ENCODE assay signal across 19 cellular contexts in the genomic region with DNA sequence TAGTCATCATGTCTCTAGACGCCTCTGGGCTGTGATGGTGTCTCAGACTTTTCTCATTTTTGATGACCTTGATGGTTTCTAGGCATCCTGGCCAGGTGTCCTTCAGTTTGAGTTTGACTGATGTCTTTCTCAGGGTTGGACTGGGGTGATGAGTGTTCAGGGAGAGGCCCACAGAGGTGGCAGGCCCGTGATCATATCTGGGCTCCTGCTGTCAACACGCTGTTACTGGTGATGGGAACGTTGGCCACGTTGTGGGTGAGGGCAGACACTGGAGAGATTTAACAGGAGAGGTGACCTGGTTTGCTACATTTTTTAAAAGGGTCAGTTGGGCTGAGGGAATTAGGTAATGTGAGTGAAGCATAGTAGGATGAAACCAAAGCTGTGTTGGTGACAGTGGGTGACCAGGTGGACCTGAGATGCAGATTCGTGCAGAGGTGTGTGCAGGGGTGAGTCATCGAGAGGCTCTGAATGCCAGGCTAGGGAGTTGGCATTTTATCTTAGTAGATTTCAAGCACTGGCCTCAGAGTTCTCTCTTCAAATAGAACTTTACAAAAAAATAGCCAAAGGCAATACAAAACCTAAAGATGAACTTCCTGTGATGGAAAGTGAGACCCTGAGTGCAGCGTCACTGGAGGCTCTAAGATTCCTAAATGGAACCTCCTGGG.
DNase-seq lines count a peak whose midpoint lies in the region; ATAC-seq and TF ChIP-seq lines count a peak whose summit lies in the region.
"Had no signal": no experiment of that assay in that cellular context is flagged by ENCODE, and none has a peak within 500 bp of the region (broad histone marks: within the 10 kb centered on the region; RNA-seq: fewer than 3 reads in every experiment).

No MANE protein-coding gene starts in this region.

- H3K4me2 ChIP-seq in PC-3 (ENCODE audit: low read length) = no peak overlapping the region
- H3K4me2 ChIP-seq: A549, SK-N-SH had no signal

- H3K27ac ChIP-seq in right atrium auricular region (no peak overlapping the region), PC-3 (ENCODE audit: low read length) (no peak overlapping the region)
- H3K27ac ChIP-seq: A549 had no signal

- CTCF ChIA-PET in PC-3 (lab: Charles Lee) = no interaction called here

- H3K9me3 ChIP-seq in right atrium auricular region (no peaks in the 10 kb centered on the region), PC-3 (ENCODE audit: low read length) (no peaks in the 10 kb centered on the region)
- H3K9me3 ChIP-seq: A549, Caco-2, MG63, SK-N-SH had no signal

- ATAC-seq in left cardiac atrium (peak; percentile 52 to 59), PC-3 (no peak), left ventricle myocardium superior (peak; percentile 64), HG02973 (IDR thresholded peaks at IDR 0.05; ENCODE audit: unreplicated experiment) (no peak)
- ATAC-seq: A549 had no signal

- H3K27me3 ChIP-seq in right atrium auricular region (no peaks in the 10 kb centered on the region), PC-3 (ENCODE audit: low read length) (peaks cover 7% of the 10 kb centered on the region; the same call in 1 of the 2 replicates)
- H3K27me3 ChIP-seq: MG63 had no signal

- no peak overlapping the region for H3K27ac Mint-ChIP-seq in progenitor cell of endocrine pancreas

- no peak overlapping the region for H3K4me3 Mint-ChIP-seq in progenitor cell of endocrine pancreas (ENCODE audit: low read depth)

- peaks cover 3% of the 10 kb centered on the region for H3K9me3 Mint-ChIP-seq in progenitor cell of endocrine pancreas (ENCODE audit: low read depth)

- TF ChIP-seq CTCF in right atrium auricular region (IDR thresholded peaks at IDR 0.05) = no peak
- TF ChIP-seq CTCF in PC-3 (conservative IDR thresholded peaks at IDR 0.05; ENCODE audit: low read depth, low read length) = no peak
- TF ChIP-seq CTCF in progenitor cell of endocrine pancreas (IDR thresholded peaks at IDR 0.05; ENCODE audit: unreplicated experiment) = no peak

- intact Hi-C loops in left cardiac atrium (cut with DNase I) (no loop called here), PC-3 (cut with micrococcal nuclease) (no loop called here), left ventricle myocardium superior (cut with micrococcal nuclease) (no loop called here)

- no peaks in the 10 kb centered on the region for H3K9me2 ChIP-seq in PC-3 (replicated peaks; ENCODE audit: low read length)
- H3K9me2 ChIP-seq: SK-N-SH had no signal

- DNase-seq in left cardiac atrium (no peak), right atrium auricular region (ENCODE audit: low spot score) (no peak), PC-3 (peak; percentile 18), left ventricle myocardium superior (no peak), progenitor cell of endocrine pancreas (ENCODE audit: low spot score, unreplicated experiment) (no peak), H4 (ENCODE audit: low spot score) (no peak), NCI-H510A (lab: John Stamatoyannopoulos, UW) (no peak)
- DNase-seq: Caco-2, HCEC 1CT, MG63, NCI-H1105, NCI-H1694, NCI-H2107, NCI-H345, NCI-H526 treated with DMSO at 0.1 percent for 48 hours, SK-N-SH, T-helper 1 cell had no signal

- no peaks in the 10 kb centered on the region for H3K4me1 Mint-ChIP-seq in progenitor cell of endocrine pancreas (ENCODE audit: low read depth)

- H4K20me1 ChIP-seq in PC-3 (ENCODE audit: low read length) = no peaks in the 10 kb centered on the region

- no peaks in the 10 kb centered on the region for H3K36me3 ChIP-seq in right atrium auricular region
- H3K36me3 ChIP-seq in PC-3 (ENCODE audit: low read depth, low read length) = no peaks in the 10 kb centered on the region
- H3K36me3 ChIP-seq: MG63 had no signal

- no peaks in the 10 kb centered on the region for H3F3A ChIP-seq in PC-3 (ENCODE audit: low read length, unreplicated experiment)

- no peaks in the 10 kb centered on the region for H3K4me1 ChIP-seq in right atrium auricular region
- H3K4me1 ChIP-seq in PC-3 (ENCODE audit: insufficient read depth, low read length) = no peaks in the 10 kb centered on the region
- H3K4me1 ChIP-seq: A549, Caco-2 had no signal

- H3K36me3 Mint-ChIP-seq in progenitor cell of endocrine pancreas (ENCODE audit: insufficient read depth) = no peaks in the 10 kb centered on the region

- no peak overlapping the region for H3K9ac ChIP-seq in PC-3 (ENCODE audit: low read length)
- H3K9ac ChIP-seq: SK-N-SH had no signal

- no TSS peak for BruUV-seq in PC-3 (replicated peaks; lab: Mats Ljungman, UMichigan)

- peaks cover 12% of the 10 kb centered on the region for H3K27me3 Mint-ChIP-seq in progenitor cell of endocrine pancreas

- H3K4me3 ChIP-seq in right atrium auricular region (no peak overlapping the region), PC-3 (ENCODE audit: low read length) (no peak overlapping the region)
- H3K4me3 ChIP-seq: A549, MG63 had no signal

- no peak overlapping the region for H2AFZ ChIP-seq in PC-3 (ENCODE audit: low read length)

- H3K79me2 ChIP-seq in PC-3 (ENCODE audit: low read length) = no peaks in the 10 kb centered on the region

- POLR2A ChIA-PET in PC-3 (lab: Charles Lee; ENCODE audit: unreplicated experiment) = no interaction called here

Comparison
In these comparisons a context has a peak if more than half of its experiments do, and no peak if none do; other contexts are left out.
1. ATAC-seq: peak in left cardiac atrium (2 of 2) and left ventricle myocardium superior (single experiment); none in PC-3 (single experiment) and HG02973 (single experiment).